ENCODE assay signal across 8 cellular contexts in the genomic region with DNA sequence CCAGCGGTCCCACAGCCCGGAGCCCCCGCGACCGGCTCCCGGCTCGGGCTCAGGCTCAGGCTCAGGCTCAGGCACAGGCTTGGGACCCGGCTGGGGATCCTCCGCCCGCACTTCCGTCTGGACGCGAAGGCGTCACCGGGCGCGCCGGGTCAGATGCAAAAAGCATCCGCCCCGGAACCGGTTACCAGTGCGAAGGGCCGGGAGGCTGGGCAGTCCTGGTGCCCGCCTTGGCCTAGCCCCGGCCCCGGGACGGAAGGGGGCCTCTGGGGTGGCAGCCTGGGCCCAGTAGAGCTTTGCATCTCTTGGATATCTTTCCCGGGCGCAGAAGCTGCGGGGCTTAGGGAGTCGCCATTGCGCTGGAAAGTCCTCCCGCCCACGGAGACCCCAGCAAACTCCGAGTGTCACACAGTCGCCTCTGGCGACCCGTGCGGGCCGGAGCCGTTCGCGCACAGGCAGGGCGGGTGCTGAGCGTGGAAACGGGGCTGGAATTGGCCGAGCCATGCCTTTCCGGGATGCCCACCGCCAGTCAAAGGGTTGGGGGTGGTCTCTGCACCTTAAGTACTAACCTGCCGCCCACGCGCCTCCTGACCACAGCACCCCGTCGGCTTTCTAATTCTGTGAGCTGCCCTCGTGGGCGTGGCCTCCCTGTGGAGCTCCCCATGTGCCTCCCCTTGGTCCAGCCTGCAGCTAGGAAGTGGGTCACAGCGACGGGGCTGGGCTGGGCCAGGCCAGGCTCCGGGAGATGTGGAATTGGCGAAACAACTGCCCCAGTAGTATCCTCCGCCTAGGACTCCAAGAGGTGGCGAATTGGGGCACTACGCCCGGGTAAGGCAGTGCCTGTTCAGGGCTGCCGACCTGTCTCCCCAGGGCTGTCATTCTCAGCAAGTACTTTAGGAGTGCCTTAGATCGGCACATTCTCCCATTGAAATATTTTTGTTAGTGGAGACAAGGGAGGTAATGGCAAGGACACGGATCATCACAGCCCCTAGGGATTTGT. TPM values are rescaled to one million over a fixed set of nuclear protein-coding genes. Genes with fewer than 3 reads are reported as not detected.
A peak's percentile ranks its signal among the peaks of the same experiment; 100 is the strongest.
DNase-seq lines count a peak whose midpoint lies in the region; ATAC-seq and TF ChIP-seq lines count a peak whose summit lies in the region.

A gene (minus strand): TSS at position 119 of the 997 bp plus-strand sequence. CDS start 129 bp downstream, outside the sequence.

- H3K9me3 ChIP-seq in adrenal gland (replicated peaks in 1 of 3): no peaks in the 10 kb centered on the region
- no peaks in the 10 kb centered on the region for H3K9me3 ChIP-seq in heart left ventricle
- no peaks in the 10 kb centered on the region for H3K9me3 ChIP-seq in transverse colon

- TF ChIP-seq POLR2A in adrenal gland (IDR thresholded peaks at IDR 0.05) (peak; percentile 86 to 97), heart left ventricle (IDR thresholded peaks at IDR 0.05) (peak in 1 of 2 donors; percentile 86), transverse colon (IDR thresholded peaks at IDR 0.05) (peak; percentile 97)

- peak; percentile 87 for ATAC-seq in HG02588 (IDR thresholded peaks at IDR 0.05; ENCODE audit: unreplicated experiment)
- peak; percentile 90 to 97 (median 96) for ATAC-seq in heart left ventricle

- TF ChIP-seq EP300 in transverse colon (IDR thresholded peaks at IDR 0.05; ENCODE audit: low read depth): no peak

- H3K27me3 ChIP-seq in adrenal gland (no peaks in the 10 kb centered on the region), heart left ventricle (no peaks in the 10 kb centered on the region), transverse colon (no peaks in the 10 kb centered on the region)

- in situ Hi-C loops in transverse colon (cut with MboI; ENCODE audit: low pct_ligation_motif_present in 1 of 4, low pct_unique_long_range_greater_than_20kb in 1 of 4, low sequenced_read_pairs in 3 of 4): loop anchor here in 3 of 4 donors (25.0 kb wide), 1 partner anchor 277 kb away; a partner anchor contains a TSS

- H3K27ac ChIP-seq in adrenal gland (peak within 1 kb of the TSS; percentile 79 to 99 (median 95)), heart left ventricle (peak within 1 kb of the TSS; percentile 88 to 99 (median 95)), transverse colon (peak within 1 kb of the TSS; percentile 93 to 99 (median 96))

- 0 to 1% (median 0%) methylated on average over 1 to 67 of the region's 67 CpGs for WGBS in adrenal gland, 4 donors
- WGBS in heart left ventricle, 4 donors: 0 to 1% (median 1%) methylated on average over 45 to 67 of the region's 67 CpGs
- 1% methylated on average over 49 of the region's 67 CpGs; no CpG with 5 or more reads in 1 of the 2 donors for whole genome bisulfite sequencing in transverse colon (ENCODE audit: low coverage in 1 of 2), 2 donors

- DNase-seq in GM12865 (ENCODE audit: low read depth) (peak; percentile 93), NCI-H1048 (lab: John Stamatoyannopoulos, UW) (peak; percentile 68), T-helper 1 cell (peak; percentile 44 to 91 (median 58)), adrenal gland (peak; percentile 91 to 97 (median 96)), heart left ventricle (peak; percentile 92 to 96 (median 95)), pons (ENCODE audit: low spot score) (peak; percentile 86), transverse colon (peak; percentile 94)

- peaks cover 19 to 35% of the 10 kb centered on the region in 2 donors for H3K4me1 ChIP-seq in adrenal gland (replicated peaks in 1 of 2)
- peaks cover 0 to 37% (median 25%) of the 10 kb centered on the region in 12 donors for H3K4me1 ChIP-seq in heart left ventricle
- H3K4me1 ChIP-seq in transverse colon: peaks cover 11 to 28% (median 21%) of the 10 kb centered on the region in 4 donors

- no peaks in the 10 kb centered on the region for H3K36me3 ChIP-seq in adrenal gland (replicated peaks in 1 of 2)
- H3K36me3 ChIP-seq in heart left ventricle: peaks cover 0 to 14% (median 1%) of the 10 kb centered on the region in 9 donors
- no peaks in the 10 kb centered on the region for H3K36me3 ChIP-seq in transverse colon

- H3K4me3 ChIP-seq in GM12865 (ENCODE audit: low read depth, low read length) (peak within 1 kb of the TSS; percentile 73), adrenal gland (peak within 1 kb of the TSS; percentile 26 to 89 (median 70)), heart left ventricle (peak within 1 kb of the TSS; percentile 61 to 97 (median 80)), transverse colon (peak within 1 kb of the TSS; percentile 61 to 87 (median 78))

- intact Hi-C loops in adrenal gland (cut with DNase I) (loop anchor here in 1 of 2 donors (5.0 kb wide), 1 partner anchor 277 kb away; no protein-coding TSS in a partner anchor), heart left ventricle (cut with DNase I) (loop anchor here in 9 of 10 donors (2.0 to 10.0 kb wide), 9 partner anchors 47 to 498 kb away; a partner anchor contains a TSS), transverse colon (cut with DNase I; ENCODE audit: low total_unique reads) (loop anchor here (5.0 kb wide), 2 partner anchors 52 to 282 kb away; a partner anchor contains a TSS)

- TF ChIP-seq CTCF in GM12865 (IDR thresholded peaks at IDR 0.05; ENCODE audit: insufficient read depth, low read depth, low read length, missing control alignments) (no peak), adrenal gland (IDR thresholded peaks at IDR 0.05) (peak in 1 of 6 experiments; percentile 12), heart left ventricle (IDR thresholded peaks at IDR 0.05) (no peak), transverse colon (IDR thresholded peaks at IDR 0.05) (peak in 1 of 5 experiments; percentile 2)

RNA-seq across cellular contexts. Expression of the gene that starts here (rescaled TPM):
- 10 to 100 TPM; 29.1 to 69.6 (median 47.2) TPM for total RNA-seq in adrenal gland
- 10 to 100 TPM; 18.6 to 76.3 (median 22.7) TPM for polyA plus RNA-seq in adrenal gland
- 10 to 100 TPM; 39.9 to 58.3 (median 46.5) TPM for total RNA-seq in heart left ventricle
- polyA plus RNA-seq in heart left ventricle: 10 to 100 TPM; 38.8 to 79.5 TPM
- total RNA-seq in transverse colon: 10 to 100 TPM; 20.5 to 93.9 (median 58.5) TPM

Comparison
In these comparisons a context has a peak if more than half of its experiments do, and no peak if none do; other contexts are left out.
1. Peak in every context shown above with its lines: DNase-seq, ATAC-seq, H3K4me3 ChIP-seq and H3K27ac ChIP-seq.